Comparison of ENCODE assay signal across 1 cellular context in genomic region chr2:40230717-40231300, GRCh38.
TF ChIP-seq lines count a peak whose summit lies in the region.

No MANE protein-coding gene starts in this region.

TF ChIP-seq in IMR-90, 13 proteins besides CTCF, POLR2A, EP300 and RAD21 (continued from another document):
- TF ChIP-seq USF2 (IDR thresholded peaks at IDR 0.05; ENCODE audit: low read depth, low read length) (no peak), RFX5 (IDR thresholded peaks at IDR 0.05; ENCODE audit: low read depth, low read length) (no peak)
